1 cellular context compared by ENCODE assay signal in genomic region chr17:58321571-58322525, GRCh38.
TF ChIP-seq lines count a peak whose summit lies in the region.

No MANE protein-coding gene starts in this region.

TF ChIP-seq in GM12878, 131 proteins besides CTCF, POLR2A, EP300 and RAD21:
- no peak for TF ChIP-seq HCFC1 (IDR thresholded peaks at IDR 0.05; ENCODE audit: low read length)
- TF ChIP-seq, protein P1, sequence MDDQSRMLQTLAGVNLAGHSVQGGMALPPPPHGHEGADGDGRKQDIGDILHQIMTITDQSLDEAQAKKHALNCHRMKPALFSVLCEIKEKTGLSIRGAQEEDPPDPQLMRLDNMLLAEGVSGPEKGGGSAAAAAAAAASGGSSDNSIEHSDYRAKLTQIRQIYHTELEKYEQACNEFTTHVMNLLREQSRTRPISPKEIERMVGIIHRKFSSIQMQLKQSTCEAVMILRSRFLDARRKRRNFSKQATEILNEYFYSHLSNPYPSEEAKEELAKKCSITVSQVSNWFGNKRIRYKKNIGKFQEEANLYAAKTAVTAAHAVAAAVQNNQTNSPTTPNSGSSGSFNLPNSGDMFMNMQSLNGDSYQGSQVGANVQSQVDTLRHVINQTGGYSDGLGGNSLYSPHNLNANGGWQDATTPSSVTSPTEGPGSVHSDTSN (IDR thresholded peaks at IDR 0.05; ENCODE audit: insufficient replicate concordance, low read depth, low read length), result no peak
- no peak for TF ChIP-seq SMAD1 (IDR thresholded peaks at IDR 0.05; ENCODE audit: low read depth, partially characterized antibody)
- TF ChIP-seq, protein P2, sequence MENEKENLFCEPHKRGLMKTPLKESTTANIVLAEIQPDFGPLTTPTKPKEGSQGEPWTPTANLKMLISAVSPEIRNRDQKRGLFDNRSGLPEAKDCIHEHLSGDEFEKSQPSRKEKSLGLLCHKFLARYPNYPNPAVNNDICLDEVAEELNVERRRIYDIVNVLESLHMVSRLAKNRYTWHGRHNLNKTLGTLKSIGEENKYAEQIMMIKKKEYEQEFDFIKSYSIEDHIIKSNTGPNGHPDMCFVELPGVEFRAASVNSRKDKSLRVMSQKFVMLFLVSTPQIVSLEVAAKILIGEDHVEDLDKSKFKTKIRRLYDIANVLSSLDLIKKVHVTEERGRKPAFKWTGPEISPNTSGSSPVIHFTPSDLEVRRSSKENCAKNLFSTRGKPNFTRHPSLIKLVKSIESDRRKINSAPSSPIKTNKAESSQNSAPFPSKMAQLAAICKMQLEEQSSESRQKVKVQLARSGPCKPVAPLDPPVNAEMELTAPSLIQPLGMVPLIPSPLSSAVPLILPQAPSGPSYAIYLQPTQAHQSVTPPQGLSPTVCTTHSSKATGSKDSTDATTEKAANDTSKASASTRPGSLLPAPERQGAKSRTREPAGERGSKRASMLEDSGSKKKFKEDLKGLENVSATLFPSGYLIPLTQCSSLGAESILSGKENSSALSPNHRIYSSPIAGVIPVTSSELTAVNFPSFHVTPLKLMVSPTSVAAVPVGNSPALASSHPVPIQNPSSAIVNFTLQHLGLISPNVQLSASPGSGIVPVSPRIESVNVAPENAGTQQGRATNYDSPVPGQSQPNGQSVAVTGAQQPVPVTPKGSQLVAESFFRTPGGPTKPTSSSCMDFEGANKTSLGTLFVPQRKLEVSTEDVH (IDR thresholded peaks at IDR 0.05; ENCODE audit: low read depth, partially characterized antibody), result no peak
- no peak for TF ChIP-seq CEBPB (IDR thresholded peaks at IDR 0.05; ENCODE audit: borderline replicate concordance in 1 of 2, low read depth in 2 of 2, low read length in 2 of 2)
- no peak for TF ChIP-seq RFX5 (IDR thresholded peaks at IDR 0.05; ENCODE audit: low read depth, low read length)
- no peak for TF ChIP-seq CBX5 (IDR thresholded peaks at IDR 0.05; ENCODE audit: low read depth)
- TF ChIP-seq PAX5 (IDR thresholded peaks at IDR 0.05; ENCODE audit: borderline replicate concordance, low read depth, low read length), result no peak
- no peak for TF ChIP-seq NFXL1 (IDR thresholded peaks at IDR 0.05; ENCODE audit: borderline replicate concordance)
- TF ChIP-seq SMARCA5 (IDR thresholded peaks at IDR 0.05), result no peak
- TF ChIP-seq FOXK2 (IDR thresholded peaks at IDR 0.05), result no peak
- TF ChIP-seq PML (IDR thresholded peaks at IDR 0.05; ENCODE audit: low read length), result no peak
- TF ChIP-seq, protein P3, sequence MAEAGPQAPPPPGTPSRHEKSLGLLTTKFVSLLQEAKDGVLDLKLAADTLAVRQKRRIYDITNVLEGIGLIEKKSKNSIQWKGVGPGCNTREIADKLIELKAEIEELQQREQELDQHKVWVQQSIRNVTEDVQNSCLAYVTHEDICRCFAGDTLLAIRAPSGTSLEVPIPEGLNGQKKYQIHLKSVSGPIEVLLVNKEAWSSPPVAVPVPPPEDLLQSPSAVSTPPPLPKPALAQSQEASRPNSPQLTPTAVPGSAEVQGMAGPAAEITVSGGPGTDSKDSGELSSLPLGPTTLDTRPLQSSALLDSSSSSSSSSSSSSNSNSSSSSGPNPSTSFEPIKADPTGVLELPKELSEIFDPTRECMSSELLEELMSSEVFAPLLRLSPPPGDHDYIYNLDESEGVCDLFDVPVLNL (IDR thresholded peaks at IDR 0.05; ENCODE audit: low read depth, low read length), result no peak
- TF ChIP-seq, protein P4, sequence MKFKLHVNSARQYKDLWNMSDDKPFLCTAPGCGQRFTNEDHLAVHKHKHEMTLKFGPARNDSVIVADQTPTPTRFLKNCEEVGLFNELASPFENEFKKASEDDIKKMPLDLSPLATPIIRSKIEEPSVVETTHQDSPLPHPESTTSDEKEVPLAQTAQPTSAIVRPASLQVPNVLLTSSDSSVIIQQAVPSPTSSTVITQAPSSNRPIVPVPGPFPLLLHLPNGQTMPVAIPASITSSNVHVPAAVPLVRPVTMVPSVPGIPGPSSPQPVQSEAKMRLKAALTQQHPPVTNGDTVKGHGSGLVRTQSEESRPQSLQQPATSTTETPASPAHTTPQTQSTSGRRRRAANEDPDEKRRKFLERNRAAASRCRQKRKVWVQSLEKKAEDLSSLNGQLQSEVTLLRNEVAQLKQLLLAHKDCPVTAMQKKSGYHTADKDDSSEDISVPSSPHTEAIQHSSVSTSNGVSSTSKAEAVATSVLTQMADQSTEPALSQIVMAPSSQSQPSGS (IDR thresholded peaks at IDR 0.05; ENCODE audit: low read length), result no peak
- TF ChIP-seq ZNF24 (IDR thresholded peaks at IDR 0.05), result no peak
